ENCODE assay signal across 16 cellular contexts in genomic region chr2:2832657-2833056, GRCh38.
A peak's percentile ranks its signal among the peaks of the same experiment; 100 is the strongest.
DNase-seq lines count a peak whose midpoint lies in the region; ATAC-seq and TF ChIP-seq lines count a peak whose summit lies in the region.
"Had no signal": no experiment of that assay in that cellular context is flagged by ENCODE, and none has a peak within 500 bp of the region (broad histone marks: within the 10 kb centered on the region; RNA-seq: fewer than 3 reads in every experiment).

No MANE protein-coding gene starts in this region.

- no peaks in the 10 kb centered on the region for H3K79me2 ChIP-seq in hepatocyte

- no peaks in the 10 kb centered on the region for H3K9me2 ChIP-seq in hepatocyte (replicated peaks; ENCODE audit: insufficient read depth)

- H3K9me3 ChIP-seq in right atrium auricular region, result no peaks in the 10 kb centered on the region
- no peaks in the 10 kb centered on the region for H3K9me3 ChIP-seq in hepatocyte (ENCODE audit: low read depth)

- H3K4me1 ChIP-seq in right atrium auricular region, result no peaks in the 10 kb centered on the region
- no peaks in the 10 kb centered on the region for H3K4me1 ChIP-seq in hepatocyte (ENCODE audit: insufficient read depth)

- no peak for ATAC-seq in left cardiac atrium
- no peak for ATAC-seq in GM19452 (IDR thresholded peaks at IDR 0.05; ENCODE audit: unreplicated experiment)

- no peak overlapping the region for H3K4me3 ChIP-seq in right atrium auricular region
- no peak overlapping the region for H3K4me3 ChIP-seq in hepatocyte
- H3K4me3 ChIP-seq: GM23248 had no signal

- no peaks in the 10 kb centered on the region for H3K27me3 ChIP-seq in right atrium auricular region
- H3K27me3 ChIP-seq in hepatocyte, result no peaks in the 10 kb centered on the region

- H2AFZ ChIP-seq in hepatocyte, result no peak overlapping the region
- H2AFZ ChIP-seq: GM23248 had no signal

- TF ChIP-seq CTCF in right atrium auricular region (IDR thresholded peaks at IDR 0.05) (no peak), hepatocyte (IDR thresholded peaks at IDR 0.05; ENCODE audit: poor library complexity) (no peak)

- DNase-seq in right atrium auricular region (ENCODE audit: low spot score), result peak; percentile 4
- DNase-seq in left cardiac atrium, result no peak
- DNase-seq in ecto neural progenitor cell (ENCODE audit: low spot score), result peak; percentile 27
- peak; percentile 1 for DNase-seq in mucosa of gallbladder (ENCODE audit: low spot score)
- DNase-seq in ureter (ENCODE audit: low spot score), result peak; percentile 14
- no peak for DNase-seq in DMS53 treated with DMSO at 0.1 percent for 48 hours (lab: John Stamatoyannopoulos, UW; ENCODE audit: unreplicated experiment)
- no peak for DNase-seq in hepatocyte (ENCODE audit: low spot score)
- DNase-seq: C1 segment of cervical spinal cord; Calu3; CD4-positive, alpha-beta memory T cell; COR-L47; DMS53; DND-41; GM23248; HCEC 1CT had no signal

- intact Hi-C loops in left cardiac atrium (cut with DNase I), result no loop called here

- 89% methylated on average over 9 of the region's 9 CpGs for WGBS in hepatocyte (ENCODE audit: low lambda C conversion rate, missing lambda C conversion rate)

- H3K27ac ChIP-seq in right atrium auricular region, result no peak overlapping the region
- H3K27ac ChIP-seq in hepatocyte, result no peak overlapping the region
- H3K27ac ChIP-seq: GM23248 had no signal

- H3K4me2 ChIP-seq in hepatocyte, result no peak overlapping the region

- H3K36me3 ChIP-seq in right atrium auricular region (no peaks in the 10 kb centered on the region), hepatocyte (replicated peaks; ENCODE audit: insufficient read depth, low read depth) (no peaks in the 10 kb centered on the region)

- no peaks in the 10 kb centered on the region for H4K20me1 ChIP-seq in hepatocyte (ENCODE audit: insufficient read depth, poor library complexity, severe bottlenecking)

Comparison
In these comparisons a context has a peak if more than half of its experiments do, and no peak if none do; other contexts are left out.
1. DNase-seq: peak in right atrium auricular region (single experiment), ecto neural progenitor cell (single experiment), mucosa of gallbladder (single experiment) and ureter (single experiment); none in left cardiac atrium (single experiment), DMS53 treated with DMSO at 0.1 percent for 48 hours (single experiment) and hepatocyte (single experiment).